ENCODE assay signal across 1 cellular context in genomic region chr19:57389730-57390598, GRCh38.
A peak's percentile ranks its signal among the peaks of the same experiment; 100 is the strongest.
TF ChIP-seq lines count a peak whose summit lies in the region.

Gene ZNF548, plus strand, starts transcription at chr19:57389854. Its CDS starts 246 bp downstream, at chr19:57390100.

TF ChIP-seq in HEK293, 187 proteins besides CTCF, POLR2A, EP300 and RAD21 (continued from another document):
- no peak; the same call in 1 of the 2 replicates for TF ChIP-seq PRDM10 (tag by site-specific recombination; IDR thresholded peaks at IDR 0.05)
- no peak for TF ChIP-seq ZNF521 (tag by site-specific recombination; IDR thresholded peaks at IDR 0.05)
- TF ChIP-seq KLF10 (tag by site-specific recombination; IDR thresholded peaks at IDR 0.05): no peak
- TF ChIP-seq ZNF404 (tag by site-specific recombination; IDR thresholded peaks at IDR 0.05): no peak
- TF ChIP-seq ZNF580 (tag by site-specific recombination; IDR thresholded peaks at IDR 0.05): no peak
- TF ChIP-seq ZNF121 (tag by site-specific recombination; IDR thresholded peaks at IDR 0.05): no peak
- TF ChIP-seq ZBTB1 (tag by site-specific recombination; IDR thresholded peaks at IDR 0.05): no peak
- no peak for TF ChIP-seq GFI1B (tag by site-specific recombination; IDR thresholded peaks at IDR 0.05)
- no peak for TF ChIP-seq ZNF16 (tag by site-specific recombination; IDR thresholded peaks at IDR 0.05; ENCODE audit: low read depth)
- TF ChIP-seq PRDM1 (tag by site-specific recombination; IDR thresholded peaks at IDR 0.05): no peak
- TF ChIP-seq TSHZ1 (tag by site-specific recombination; IDR thresholded peaks at IDR 0.05; ENCODE audit: borderline replicate concordance): no peak
- 0 out of 2 replicates have a peak, but pooled peaks have one; percentile 37 for TF ChIP-seq ZBTB10 (tag by site-specific recombination; IDR thresholded peaks at IDR 0.05)
- peak; percentile 100 for TF ChIP-seq ZBTB21 (tag by site-specific recombination; IDR thresholded peaks at IDR 0.05)
- no peak for TF ChIP-seq ZNF747 (tag by site-specific recombination; IDR thresholded peaks at IDR 0.05)
- no peak for TF ChIP-seq ZNF473 (tag by site-specific recombination; IDR thresholded peaks at IDR 0.05)
- 0 out of 2 replicates have a peak, but pooled peaks have one; percentile 15 for TF ChIP-seq ZNF548 (tag by site-specific recombination; IDR thresholded peaks at IDR 0.05)
- TF ChIP-seq HIC1 (tag by site-specific recombination; IDR thresholded peaks at IDR 0.05): no peak
- no peak for TF ChIP-seq ZNF324 (tag by site-specific recombination; IDR thresholded peaks at IDR 0.05)
- TF ChIP-seq ZNF596 (tag by site-specific recombination; IDR thresholded peaks at IDR 0.05): no peak
- no peak for TF ChIP-seq ZNF488 (tag by site-specific recombination; IDR thresholded peaks at IDR 0.05)
- TF ChIP-seq ZNF175 (tag by site-specific recombination; IDR thresholded peaks at IDR 0.05): no peak
- no peak for TF ChIP-seq ZNF2 (tag by site-specific recombination; IDR thresholded peaks at IDR 0.05)
- TF ChIP-seq ZNF560 (tag by site-specific recombination; IDR thresholded peaks at IDR 0.05; ENCODE audit: borderline replicate concordance): no peak
- TF ChIP-seq ZNF174 (tag by site-specific recombination; IDR thresholded peaks at IDR 0.05): no peak
- no peak for TF ChIP-seq ZNF19 (tag by site-specific recombination; IDR thresholded peaks at IDR 0.05; ENCODE audit: low read depth)
- no peak; the same call in 1 of the 2 replicates for TF ChIP-seq MZF1 (tag by site-specific recombination; IDR thresholded peaks at IDR 0.05; ENCODE audit: borderline replicate concordance)
- no peak for TF ChIP-seq ZNF112 (tag by site-specific recombination; IDR thresholded peaks at IDR 0.05)
- TF ChIP-seq ZNF362 (tag by site-specific recombination; IDR thresholded peaks at IDR 0.05): no peak
- TF ChIP-seq ZNF664 (tag by site-specific recombination; IDR thresholded peaks at IDR 0.05): no peak
- 0 out of 2 replicates have a peak, but pooled peaks have one; percentile 68 for TF ChIP-seq GLI4 (tag by site-specific recombination; IDR thresholded peaks at IDR 0.05)
- TF ChIP-seq ATF2 (tag by site-specific recombination; IDR thresholded peaks at IDR 0.05; ENCODE audit: low read depth): peak; percentile 99
- TF ChIP-seq ZNF423 (tag by site-specific recombination; IDR thresholded peaks at IDR 0.05): no peak
- no peak for TF ChIP-seq ZNF510 (tag by site-specific recombination; IDR thresholded peaks at IDR 0.05; ENCODE audit: insufficient replicate concordance)
- TF ChIP-seq KLF17 (tag by site-specific recombination; IDR thresholded peaks at IDR 0.05): no peak
- TF ChIP-seq ZNF658 (tag by site-specific recombination; IDR thresholded peaks at IDR 0.05): no peak
- no peak for TF ChIP-seq SCRT1 (tag by site-specific recombination; IDR thresholded peaks at IDR 0.05; ENCODE audit: borderline replicate concordance)
- TF ChIP-seq ZNF639 (tag by site-specific recombination; IDR thresholded peaks at IDR 0.05): no peak
- no peak for TF ChIP-seq MYNN (tag by site-specific recombination; IDR thresholded peaks at IDR 0.05; ENCODE audit: borderline replicate concordance)
- TF ChIP-seq ZNF211 (tag by site-specific recombination; IDR thresholded peaks at IDR 0.05; ENCODE audit: low read depth): no peak
- TF ChIP-seq ZNF626 (tag by site-specific recombination; IDR thresholded peaks at IDR 0.05): no peak
